Comparison of ENCODE assay signal across 17 cellular contexts in the genomic region with DNA sequence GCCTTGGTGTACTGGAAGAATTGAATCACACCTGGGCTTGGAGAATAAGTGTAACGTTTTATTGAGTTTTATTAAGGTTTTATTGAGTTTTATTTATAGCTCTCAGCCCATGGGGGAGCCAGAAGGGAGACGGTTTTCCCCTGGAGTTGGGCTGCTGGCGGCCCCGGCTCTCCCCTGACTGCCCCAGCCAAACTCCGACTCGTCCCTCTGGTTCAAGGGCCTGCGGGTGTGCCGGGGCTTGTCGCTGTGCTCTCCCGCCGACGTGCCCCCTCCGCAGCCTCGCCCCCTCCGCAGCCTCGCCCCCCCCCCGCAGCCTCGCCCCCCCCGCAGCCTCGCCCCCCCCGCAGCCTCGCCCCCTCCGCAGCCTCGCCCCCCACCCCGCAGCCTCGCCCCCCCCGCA.
DNase-seq lines count a peak whose midpoint lies in the region; ATAC-seq, FAIRE-seq and TF ChIP-seq lines count a peak whose summit lies in the region.
"Had no signal": no experiment of that assay in that cellular context is flagged by ENCODE, and none has a peak within 500 bp of the region (broad histone marks: within the 10 kb centered on the region; RNA-seq: fewer than 3 reads in every experiment).

No MANE protein-coding gene starts in this region.

- H3K9me3 Mint-ChIP-seq in activated naive CD8-positive, alpha-beta T cell treated with anti-CD3 and anti-CD28 coated beads for 36 hours, result no peaks in the 10 kb centered on the region
- H3K9me3 Mint-ChIP-seq: IgD-negative memory B cell had no signal

- no peaks in the 10 kb centered on the region for H3K36me3 ChIP-seq in DND-41 (ENCODE audit: insufficient read depth, low read length)
- H3K36me3 ChIP-seq in adipocyte (ENCODE audit: control insufficient read depth, insufficient read depth, low read length, severe bottlenecking), result no peaks in the 10 kb centered on the region
- no peaks in the 10 kb centered on the region for H3K36me3 ChIP-seq in ovary

- TF ChIP-seq CTCF in DND-41 (IDR thresholded peaks at IDR 0.05; ENCODE audit: borderline replicate concordance, extremely low read depth, low read length, poor library complexity, severe bottlenecking) (no peak), ovary (IDR thresholded peaks at IDR 0.05) (no peak)

- H3K9ac ChIP-seq in DND-41 (ENCODE audit: low read depth, low read length) (no peak overlapping the region), adipocyte (ENCODE audit: low read length) (no peak overlapping the region)

- H3K27ac ChIP-seq in DND-41 (ENCODE audit: low read length), result no peak overlapping the region
- H3K27ac ChIP-seq in ovary, result no peak overlapping the region
- H3K27ac ChIP-seq: HL-60, RWPE1 had no signal

- H3K4me1 Mint-ChIP-seq in activated naive CD8-positive, alpha-beta T cell treated with anti-CD3 and anti-CD28 coated beads for 36 hours, result peaks cover 4% of the 10 kb centered on the region
- H3K4me1 Mint-ChIP-seq: IgD-negative memory B cell had no signal

- H3K27ac Mint-ChIP-seq in activated naive CD8-positive, alpha-beta T cell treated with anti-CD3 and anti-CD28 coated beads for 36 hours, result no peak overlapping the region
- H3K27ac Mint-ChIP-seq: IgD-negative memory B cell had no signal

- no peak overlapping the region for H3K4me2 ChIP-seq in DND-41 (ENCODE audit: insufficient read depth, low read length)

- TF ChIP-seq POLR2A in ovary (IDR thresholded peaks at IDR 0.05) (no peak), H54 (IDR thresholded peaks at IDR 0.05; ENCODE audit: low read depth, low read length) (no peak)

- H2AFZ ChIP-seq in DND-41 (ENCODE audit: low read depth, low read length), result no peak overlapping the region

- no peaks in the 10 kb centered on the region for H3K79me2 ChIP-seq in DND-41 (ENCODE audit: insufficient read depth, low read length)

- H3K27me3 Mint-ChIP-seq in activated naive CD8-positive, alpha-beta T cell treated with anti-CD3 and anti-CD28 coated beads for 36 hours, result peaks cover 18% of the 10 kb centered on the region
- H3K27me3 Mint-ChIP-seq: IgD-negative memory B cell had no signal

- FAIRE-seq in H54 (lab: Jason Lieb, UNC), result no peak
- FAIRE-seq: HTR-8/SVneo had no signal

- H3K36me3 Mint-ChIP-seq in activated naive CD8-positive, alpha-beta T cell treated with anti-CD3 and anti-CD28 coated beads for 36 hours, result no peaks in the 10 kb centered on the region
- H3K36me3 Mint-ChIP-seq: IgD-negative memory B cell had no signal

- no peak overlapping the region for H3K4me3 Mint-ChIP-seq in activated naive CD8-positive, alpha-beta T cell treated with anti-CD3 and anti-CD28 coated beads for 36 hours
- H3K4me3 Mint-ChIP-seq: IgD-negative memory B cell had no signal

- no peak for ATAC-seq in DND-41 (ENCODE audit: insufficient read depth, low read depth)

- H3K9me3 ChIP-seq in DND-41 (ENCODE audit: insufficient read depth, low read length, severe bottlenecking), result no peaks in the 10 kb centered on the region
- no peaks in the 10 kb centered on the region for H3K9me3 ChIP-seq in adipocyte (ENCODE audit: control insufficient read depth, low read length)
- H3K9me3 ChIP-seq in ovary, result no peaks in the 10 kb centered on the region

- H3K4me1 ChIP-seq in DND-41 (ENCODE audit: insufficient read depth, low read length), result peaks cover 54% of the 10 kb centered on the region
- H3K4me1 ChIP-seq in adipocyte (ENCODE audit: control insufficient read depth, insufficient read depth, low read length), result no peaks in the 10 kb centered on the region
- H3K4me1 ChIP-seq in ovary (ENCODE audit: insufficient read depth), result peaks cover 1% of the 10 kb centered on the region

- no peak for TF ChIP-seq EP300 in ovary (IDR thresholded peaks at IDR 0.05)

- H3K27me3 ChIP-seq in DND-41 (ENCODE audit: insufficient read depth, low read length, poor library complexity) (no peaks in the 10 kb centered on the region), adipocyte (replicated peaks; ENCODE audit: control insufficient read depth, insufficient read depth, low read length) (peaks cover 10% of the 10 kb centered on the region), ovary (no peaks in the 10 kb centered on the region)

- DNase-seq in DND-41 (peak; percentile 3), adipocyte (ENCODE audit: low read depth) (no peak), islet precursor cell (peak; percentile 29), ovary (no peak), germinal center (ENCODE audit: low spot score) (no peak), H54 (ENCODE audit: insufficient read length, low spot score) (no peak), UCSD-AML1 (lab: John Stamatoyannopoulos, UW; ENCODE audit: unreplicated experiment) (no peak)
- DNase-seq in activated naive CD8-positive, alpha-beta T cell treated with anti-CD3 and anti-CD28 coated beads for 36 hours, result no peak
- DNase-seq: COR-L47, HCEC 1CT, NCI-H187 treated with DMSO at 0.1 percent for 48 hours, NCI-H2171, NCI-H774 had no signal

- WGBS in ovary, 3 donors, result 29 to 79% (median 39%) methylated on average over 13 to 21 of the region's 27 CpGs

- H3K4me3 ChIP-seq in DND-41 (ENCODE audit: low read depth in 1 of 2, low read length in 2 of 2) (no peak overlapping the region), adipocyte (ENCODE audit: low read length) (peak overlapping the region; percentile 52), ovary (peak overlapping the region; percentile 16)

- no peaks in the 10 kb centered on the region for H4K20me1 ChIP-seq in DND-41 (ENCODE audit: insufficient read depth, low read length)

- intact Hi-C loops in ovary (cut with DNase I), result loop anchor here in 1 of 4 donors (5.0 kb wide), 1 partner anchor 333 kb away; a partner anchor contains a TSS

Comparison
In these comparisons a context has a peak if more than half of its experiments do, and no peak if none do; other contexts are left out.
1. DNase-seq: peak in DND-41 (single experiment) and islet precursor cell (single experiment); none in adipocyte (single experiment), ovary (0 of 5), germinal center (single experiment), H54 (single experiment), activated naive CD8-positive, alpha-beta T cell treated with anti-CD3 and anti-CD28 coated beads for 36 hours (single experiment) and UCSD-AML1 (single experiment).
2. H3K4me3 ChIP-seq: peak in adipocyte (single experiment) and ovary (single experiment); none in DND-41 (0 of 2).